ENCODE assay signal across 25 cellular contexts in the genomic region with DNA sequence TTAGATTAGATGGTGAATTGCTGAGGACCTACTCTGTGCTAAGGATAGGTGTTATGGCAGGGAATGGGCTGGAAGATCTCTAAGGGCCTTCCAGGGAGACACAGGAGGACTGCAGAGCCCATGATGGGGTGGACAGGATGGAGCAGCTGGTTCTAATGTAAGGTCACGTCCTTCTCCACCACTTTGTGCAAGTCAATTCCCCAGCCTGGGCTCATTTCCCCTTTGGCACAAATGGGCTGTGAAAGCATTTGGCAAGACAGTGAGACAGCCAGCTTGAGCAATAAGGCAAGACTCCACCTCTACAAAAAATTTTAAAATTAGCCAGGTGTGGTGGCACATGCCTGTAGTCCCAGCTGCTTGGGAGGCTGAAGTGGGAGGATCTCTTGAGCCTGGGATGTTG.
"Had no signal": no experiment of that assay in that cellular context is flagged by ENCODE, and none has a peak within 500 bp of the region (broad histone marks: within the 10 kb centered on the region; RNA-seq: fewer than 3 reads in every experiment).

No MANE protein-coding gene starts in this region.

- H3K27me3 ChIP-seq: cardiac muscle cell, Peyer's patch, SJSA1 had no signal

- H3K9me3 ChIP-seq: Peyer's patch, SJSA1 had no signal

- H3K36me3 ChIP-seq: brain microvascular endothelial cell, cardiac muscle cell, Peyer's patch, SJSA1 had no signal

- DNase-seq: activated CD4-positive, alpha-beta memory T cell treated with anti-CD3 and anti-CD28 coated beads for 36 hours; activated CD4-positive, alpha-beta T cell treated with anti-CD3 and anti-CD28 coated beads, Interleukin-2, amount 10 ng/mL, durations not matched to agents 7 days and 5 days; activated CD4-positive, CD25-positive, alpha-beta regulatory T cell; activated CD8-positive, alpha-beta memory T cell treated with anti-CD3 and anti-CD28 coated beads for 24 hours; activated effector memory CD4-positive, alpha-beta T cell treated with anti-CD3 and anti-CD28 coated beads, Interleukin-2, amount 50 U/mL, for 16 hours; activated naive CD4-positive, alpha-beta T cell treated with anti-CD3 and anti-CD28 coated beads for 36 hours; activated naive CD8-positive, alpha-beta T cell treated with anti-CD3 and anti-CD28 coated beads for 36 hours; activated T-cell treated with anti-CD3 and anti-CD28 coated beads, Interleukin-2, amount 50 U/mL, for 4 hours; brain microvascular endothelial cell; Kasumi-1; NCI-H1105; NCI-H1436; NCI-H187; NCI-H2081; NCI-H510A treated with DMSO at 0.1 percent for 48 hours; OCI-M1; Peyer's patch; SHP77; T-helper 17 cell; T-helper 9 cell had no signal

- ATAC-seq: activated T-cell treated with anti-CD3 and anti-CD28 coated beads, Interleukin-2, amount 50 U/mL, for 4 hours; SK-N-SH treated with all-trans-retinoic acid at 6 μM for 48 hours; T-helper 17 cell had no signal

- H3K4me3 ChIP-seq: cardiac muscle cell, Peyer's patch, SJSA1 had no signal

- H3K4me1 ChIP-seq: Peyer's patch, SJSA1 had no signal

- H3K27ac ChIP-seq: brain microvascular endothelial cell, cardiac muscle cell, Peyer's patch, RWPE1, SJSA1, VCaP had no signal
